In genomic region chr4:40238008-40238699, GRCh38 we compare ENCODE assay signal across 11 cellular contexts. TPM values are rescaled to one million over a fixed set of nuclear protein-coding genes. Genes with fewer than 3 reads are reported as not detected.
DNase-seq lines count a peak whose midpoint lies in the region; ATAC-seq and TF ChIP-seq lines count a peak whose summit lies in the region.
"Had no signal": no experiment of that assay in that cellular context is flagged by ENCODE, and none has a peak within 500 bp of the region (broad histone marks: within the 10 kb centered on the region; RNA-seq: fewer than 3 reads in every experiment).

No MANE protein-coding gene starts in this region.

- H3K27ac Mint-ChIP-seq in T-helper 1 cell treated with Interleukin-12 subunit alpha and Interleukin-12 subunit beta and Interleukin-4 antibody, amounts not matched to agents 30 μg/mL and 1 μg/mL, for 36 hours = peak overlapping the region; percentile 97
- H3K27ac Mint-ChIP-seq in IgD-negative memory B cell = peak overlapping the region; percentile 83 to 89 (median 84)
- peak overlapping the region; percentile 11 to 69 for H3K27ac Mint-ChIP-seq in natural killer cell

- ATAC-seq in natural killer cell = peak in 1 of 3 donors; percentile 1
- no peak for ATAC-seq in GM18502 (IDR thresholded peaks at IDR 0.05; ENCODE audit: poor library complexity, unreplicated experiment)
- ATAC-seq in GM18520 (IDR thresholded peaks at IDR 0.05; ENCODE audit: unreplicated experiment) = no peak

- H3K4me3 Mint-ChIP-seq in T-helper 1 cell treated with Interleukin-12 subunit alpha and Interleukin-12 subunit beta and Interleukin-4 antibody, amounts not matched to agents 30 μg/mL and 1 μg/mL, for 36 hours = peak overlapping the region; percentile 81
- H3K4me3 Mint-ChIP-seq in IgD-negative memory B cell (peak overlapping the region in 3 of 4 donors; percentile 40 to 88 (median 57)), natural killer cell (peak overlapping the region; percentile 8)

- H3K27me3 Mint-ChIP-seq in T-helper 1 cell treated with Interleukin-12 subunit alpha and Interleukin-12 subunit beta and Interleukin-4 antibody, amounts not matched to agents 30 μg/mL and 1 μg/mL, for 36 hours (ENCODE audit: low read depth) = no peaks in the 10 kb centered on the region
- H3K27me3 Mint-ChIP-seq in IgD-negative memory B cell (no peaks in the 10 kb centered on the region), natural killer cell (ENCODE audit: low read depth in 2 of 2) (no peaks in the 10 kb centered on the region)

- H3K9me3 Mint-ChIP-seq in T-helper 1 cell treated with Interleukin-12 subunit alpha and Interleukin-12 subunit beta and Interleukin-4 antibody, amounts not matched to agents 30 μg/mL and 1 μg/mL, for 36 hours = no peaks in the 10 kb centered on the region
- H3K9me3 Mint-ChIP-seq in IgD-negative memory B cell (no peaks in the 10 kb centered on the region), natural killer cell (no peaks in the 10 kb centered on the region)

- TF ChIP-seq CTCF in natural killer cell (IDR thresholded peaks at IDR 0.05) = no peak

- peaks cover 54% of the 10 kb centered on the region for H3K36me3 Mint-ChIP-seq in T-helper 1 cell treated with Interleukin-12 subunit alpha and Interleukin-12 subunit beta and Interleukin-4 antibody, amounts not matched to agents 30 μg/mL and 1 μg/mL, for 36 hours (ENCODE audit: low read depth)
- H3K36me3 Mint-ChIP-seq in IgD-negative memory B cell (peaks cover 11% of the 10 kb centered on the region), natural killer cell (no peaks in the 10 kb centered on the region)

- DNase-seq in T-helper 1 cell = no peak
- DNase-seq in activated T-cell treated with anti-CD3 and anti-CD28 coated beads, Interleukin-2, amount 50 U/mL, for 48 hours = peak; percentile 67 to 69
- DNase-seq in natural killer cell = no peak
- no peak for DNase-seq in NK-92 (lab: John Stamatoyannopoulos, UW; ENCODE audit: unreplicated experiment)
- DNase-seq: 8988T, kidney glomerular epithelial cell, NCI-H2107 had no signal

- H3K4me1 Mint-ChIP-seq in T-helper 1 cell treated with Interleukin-12 subunit alpha and Interleukin-12 subunit beta and Interleukin-4 antibody, amounts not matched to agents 30 μg/mL and 1 μg/mL, for 36 hours (ENCODE audit: low read depth) = peaks cover 78% of the 10 kb centered on the region
- H3K4me1 Mint-ChIP-seq in IgD-negative memory B cell = peaks cover 45 to 58% (median 55%) of the 10 kb centered on the region in 3 donors
- H3K4me1 Mint-ChIP-seq in natural killer cell = peaks cover 69 to 75% of the 10 kb centered on the region in 2 donors

- intact Hi-C loops in natural killer cell (cut with micrococcal nuclease) = no loop called here

RNA-seq across cellular contexts. Expression of gene RHOH, which starts 41.3 kb away (rescaled TPM):
- 255 TPM for polyA plus RNA-seq in IgD-negative memory B cell
- 100 to 1,000 TPM; 195 to 233 (median 195) TPM for total RNA-seq in natural killer cell

Comparison
In these comparisons a context has a peak if more than half of its experiments do, and no peak if none do; other contexts are left out.
1. H3K27ac Mint-ChIP-seq: peak in every context shown above with its lines; median percentile 97 in T-helper 1 cell treated with Interleukin-12 subunit alpha and Interleukin-12 subunit beta and Interleukin-4 antibody, amounts not matched to agents 30 μg/mL and 1 μg/mL, for 36 hours; 84 in IgD-negative memory B cell; 40 in natural killer cell.
2. H3K4me3 Mint-ChIP-seq: peak in every context shown above with its lines; median percentile 81 in T-helper 1 cell treated with Interleukin-12 subunit alpha and Interleukin-12 subunit beta and Interleukin-4 antibody, amounts not matched to agents 30 μg/mL and 1 μg/mL, for 36 hours; 57 in IgD-negative memory B cell; 8 in natural killer cell.
3. DNase-seq: peak in activated T-cell treated with anti-CD3 and anti-CD28 coated beads, Interleukin-2, amount 50 U/mL, for 48 hours (2 of 2); none in T-helper 1 cell (0 of 5), natural killer cell (single experiment) and NK-92 (single experiment).